In the genomic region with DNA sequence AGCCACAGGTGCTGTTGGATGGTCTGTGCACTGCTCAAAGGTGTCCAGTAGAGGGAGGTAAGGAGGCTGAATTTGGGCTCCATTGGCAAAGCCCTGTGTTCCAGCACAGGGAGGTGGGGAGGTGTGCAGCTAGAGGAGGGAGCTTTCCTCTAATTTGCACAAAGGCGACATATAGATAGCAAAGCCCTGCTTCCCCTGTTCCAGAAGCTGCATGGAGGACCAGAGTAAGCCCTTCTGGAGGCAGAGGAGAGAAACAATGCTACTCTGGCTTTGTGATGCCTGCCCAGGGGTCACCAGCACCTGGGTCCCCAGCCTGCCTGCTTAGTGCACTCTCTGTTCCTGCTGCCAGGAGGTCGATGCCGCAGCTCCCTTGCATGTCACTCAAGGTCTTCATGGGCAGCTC, we compare ENCODE assay signal across 8 cellular contexts. TPM values are rescaled to one million over a fixed set of nuclear protein-coding genes. Genes with fewer than 3 reads are reported as not detected.
DNase-seq lines count a peak whose midpoint lies in the region; ATAC-seq and TF ChIP-seq lines count a peak whose summit lies in the region.

No MANE protein-coding gene starts in this region.

- H2BK12ac ChIP-seq in trophoblast cell (ENCODE audit: low read length): no peak overlapping the region

- H4K12ac ChIP-seq in trophoblast cell (ENCODE audit: low read depth, low read length): no peak overlapping the region

- H3K9me3 ChIP-seq in esophagus muscularis mucosa: no peaks in the 10 kb centered on the region
- H3K9me3 ChIP-seq in trophoblast cell (ENCODE audit: insufficient read depth, low read depth, low read length): no peaks in the 10 kb centered on the region

- H3K36me3 Mint-ChIP-seq in T-cell: no peaks in the 10 kb centered on the region

- no peak overlapping the region for H3K4me2 ChIP-seq in trophoblast cell (ENCODE audit: low read length)

- peak; percentile 66 for DNase-seq in activated effector memory CD4-positive, alpha-beta T cell treated with anti-CD3 and anti-CD28 coated beads, Interleukin-2, amount 50 U/mL, for 16 hours
- no peak for DNase-seq in activated effector memory CD4-positive, alpha-beta T cell treated with Interleukin-2 at 50 U/mL for 16 hours
- DNase-seq in HPDE6-E6E7 (ENCODE audit: extremely low spot score) (peak; percentile 36), T-cell (peak in 6 of 34 experiments; percentile 4 to 25 (median 11)), esophagus muscularis mucosa (ENCODE audit: extremely low spot score) (peak; percentile 77), trophoblast cell (peak; percentile 33 to 77), DMS79 (lab: John Stamatoyannopoulos, UW) (no peak)

- intact Hi-C loops in esophagus muscularis mucosa (cut with DNase I): no loop called here

- no peaks in the 10 kb centered on the region for H3K79me2 ChIP-seq in trophoblast cell (ENCODE audit: control insufficient read depth, insufficient read depth, low read length, poor library complexity)

- H3K4me1 ChIP-seq in esophagus muscularis mucosa (peaks cover 11 to 31% (median 20%) of the 10 kb centered on the region in 4 donors), trophoblast cell (ENCODE audit: control insufficient read depth in 1 of 2, insufficient read depth in 2 of 2, low read length in 2 of 2) (peaks cover 7 to 10% of the 10 kb centered on the region in 2 experiments)

- H2AK5ac ChIP-seq in trophoblast cell (ENCODE audit: low read length): no peak overlapping the region

- no peak overlapping the region for H2BK5ac ChIP-seq in trophoblast cell (ENCODE audit: low read depth, low read length, poor library complexity)

- no peak overlapping the region for H2BK120ac ChIP-seq in trophoblast cell (ENCODE audit: insufficient read depth, low read length, poor library complexity)

- H3K18ac ChIP-seq in trophoblast cell (ENCODE audit: low read length): no peak overlapping the region

- no peak overlapping the region for H3K14ac ChIP-seq in trophoblast cell (ENCODE audit: low read length)

- WGBS in esophagus muscularis mucosa: 50% methylated on average over 1 of the region's 3 CpGs
- no CpG with 5 or more reads among the region's 3 CpGs for WGBS in trophoblast cell (ENCODE audit: extremely low coverage, insufficient coverage, insufficient read length)

- no peak overlapping the region for H3K9ac ChIP-seq in trophoblast cell (ENCODE audit: low read length)

- TF ChIP-seq EP300 in esophagus muscularis mucosa (IDR thresholded peaks at IDR 0.05): no peak

- H2AFZ ChIP-seq in trophoblast cell (ENCODE audit: insufficient read depth, low read length, poor library complexity): no peak overlapping the region

- H3K23ac ChIP-seq in trophoblast cell (ENCODE audit: low read length): no peak overlapping the region

- POLR2A ChIA-PET in T-cell (lab: Charles Lee): no interaction called here

- ATAC-seq in GM21447 (IDR thresholded peaks at IDR 0.05; ENCODE audit: unreplicated experiment): peak; percentile 68
- peak; percentile 45 to 61 (median 54) for ATAC-seq in T-cell (replicated peaks in 1 of 4)

- no peak overlapping the region for H3K27ac Mint-ChIP-seq in T-cell

- H3K27ac ChIP-seq in esophagus muscularis mucosa (replicated peaks in 1 of 4) (no peak overlapping the region), trophoblast cell (ENCODE audit: low read depth, low read length) (no peak overlapping the region)

- H4K8ac ChIP-seq in trophoblast cell (ENCODE audit: low read depth, low read length): no peak overlapping the region

- H3K27me3 Mint-ChIP-seq in T-cell: peaks cover 50 to 53% of the 10 kb centered on the region in 2 donors

- H3K4ac ChIP-seq in trophoblast cell (ENCODE audit: low read depth, low read length): no peak overlapping the region

- H3K4me3 ChIP-seq in esophagus muscularis mucosa: no peak overlapping the region
- H3K4me3 ChIP-seq in trophoblast cell (ENCODE audit: low read depth, low read length): no peak overlapping the region

- CTCF ChIA-PET in T-cell (lab: Charles Lee): interaction anchor here in 1 of 2 donors (2.3 kb wide), 1 partner anchor 49 kb away, joined by 13 read pairs; no protein-coding TSS in a partner anchor

- no peak overlapping the region for H3K4me3 Mint-ChIP-seq in T-cell

- H3K79me1 ChIP-seq in trophoblast cell (ENCODE audit: low read length): no peaks in the 10 kb centered on the region

- peaks cover 0 to 25% (median 0%) of the 10 kb centered on the region in 4 donors for H3K27me3 ChIP-seq in esophagus muscularis mucosa
- H3K27me3 ChIP-seq in trophoblast cell (ENCODE audit: insufficient read depth, low read length): peaks cover 8% of the 10 kb centered on the region

- H3K36me3 ChIP-seq in esophagus muscularis mucosa: no peaks in the 10 kb centered on the region
- no peaks in the 10 kb centered on the region for H3K36me3 ChIP-seq in trophoblast cell (ENCODE audit: control insufficient read depth in 1 of 2, insufficient read depth in 2 of 2, low read length in 2 of 2)

- TF ChIP-seq POLR2A in esophagus muscularis mucosa (IDR thresholded peaks at IDR 0.05; ENCODE audit: low read depth): no peak

- no peaks in the 10 kb centered on the region for H3K9me3 Mint-ChIP-seq in T-cell

- no peak overlapping the region for H4K91ac ChIP-seq in trophoblast cell (ENCODE audit: low read depth, low read length)

- peak in 1 of 3 experiments; percentile 58 for TF ChIP-seq CTCF in esophagus muscularis mucosa (IDR thresholded peaks at IDR 0.05)

- H3K4me1 Mint-ChIP-seq in T-cell: peaks cover 4 to 8% (median 7%) of the 10 kb centered on the region in 3 donors

RNA-seq across cellular contexts. Expression of a gene that starts 3.4 kb away (rescaled TPM):
- total RNA-seq in T-cell: 1 to 10 TPM in 1 of 5 donors, under 1 TPM in 4; 0.33 to 2.2 (median 0.60) TPM
- total RNA-seq in esophagus muscularis mucosa: 1 to 10 TPM; 2.2 to 9.1 (median 4.8) TPM
- 0.18 and 0.36 TPM in 2 replicates for polyA plus RNA-seq in trophoblast cell (2013)

Comparison
In these comparisons a context has a peak if more than half of its experiments do, and no peak if none do; other contexts are left out.
1. DNase-seq: peak in activated effector memory CD4-positive, alpha-beta T cell treated with anti-CD3 and anti-CD28 coated beads, Interleukin-2, amount 50 U/mL, for 16 hours (single experiment), HPDE6-E6E7 (single experiment), esophagus muscularis mucosa (single experiment) and trophoblast cell (2 of 2); none in activated effector memory CD4-positive, alpha-beta T cell treated with Interleukin-2 at 50 U/mL for 16 hours (single experiment) and DMS79 (single experiment).